ENCODE assay signal across 8 cellular contexts in genomic region chr17:37506678-37507077, GRCh38. TPM values are rescaled to one million over a fixed set of nuclear protein-coding genes. Genes with fewer than 3 reads are reported as not detected.
DNase-seq lines count a peak whose midpoint lies in the region; ATAC-seq lines count a peak whose summit lies in the region.

No MANE protein-coding gene starts in this region.

- intact Hi-C loops in activated CD4-positive, alpha-beta T cell treated with anti-CD3 and anti-CD28 coated beads, Interleukin-2, amount 10 ng/mL, durations not matched to agents 24 days and 14 days (cut with micrococcal nuclease) = no loop called here

- ATAC-seq in left lobe of liver (peak; percentile 40), GM19463 (IDR thresholded peaks at IDR 0.05; ENCODE audit: unreplicated experiment) (no peak), HG02973 (IDR thresholded peaks at IDR 0.05; ENCODE audit: unreplicated experiment) (no peak)

- no peak overlapping the region for H3K27ac Mint-ChIP-seq in activated CD4-positive, alpha-beta T cell treated with anti-CD3 and anti-CD28 coated beads, Interleukin-2, amount 10 ng/mL, durations not matched to agents 24 days and 14 days

- no peaks in the 10 kb centered on the region for H3K9me3 Mint-ChIP-seq in activated CD4-positive, alpha-beta T cell treated with anti-CD3 and anti-CD28 coated beads, Interleukin-2, amount 10 ng/mL, durations not matched to agents 24 days and 14 days

- H3K4me3 Mint-ChIP-seq in activated CD4-positive, alpha-beta T cell treated with anti-CD3 and anti-CD28 coated beads, Interleukin-2, amount 10 ng/mL, durations not matched to agents 24 days and 14 days = no peak overlapping the region

- H3K4me1 Mint-ChIP-seq in activated CD4-positive, alpha-beta T cell treated with anti-CD3 and anti-CD28 coated beads, Interleukin-2, amount 10 ng/mL, durations not matched to agents 24 days and 14 days = peaks cover 12% of the 10 kb centered on the region

- H3K27me3 Mint-ChIP-seq in activated CD4-positive, alpha-beta T cell treated with anti-CD3 and anti-CD28 coated beads, Interleukin-2, amount 10 ng/mL, durations not matched to agents 24 days and 14 days = no peaks in the 10 kb centered on the region

- peak; percentile 73 for DNase-seq in activated CD4-positive, alpha-beta T cell treated with anti-CD3 and anti-CD28 coated beads, Interleukin-2, amount 10 ng/mL, durations not matched to agents 24 days and 14 days
- no peak for DNase-seq in activated CD4-positive, alpha-beta T cell treated with anti-CD3 and anti-CD28 coated beads, Interleukin-2, amount 50 U/mL, for 1 hour
- DNase-seq in NCI-H226 (peak; percentile 16), astrocyte of the hippocampus (ENCODE audit: low read depth, low spot score) (peak; percentile 49), left lobe of liver (ENCODE audit: low spot score) (no peak)
- no peak for DNase-seq in stimulated activated naive CD4-positive, alpha-beta T cell (lab: John Stamatoyannopoulos, UW)

- H3K36me3 Mint-ChIP-seq in activated CD4-positive, alpha-beta T cell treated with anti-CD3 and anti-CD28 coated beads, Interleukin-2, amount 10 ng/mL, durations not matched to agents 24 days and 14 days (ENCODE audit: low read depth) = peaks cover 7% of the 10 kb centered on the region

RNA-seq across cellular contexts. Expression of gene DUSP14, which starts 17.0 kb away (rescaled TPM):
- total RNA-seq in activated CD4-positive, alpha-beta T cell treated with anti-CD3 and anti-CD28 coated beads, Interleukin-2, amount 10 ng/mL, durations not matched to agents 24 days and 14 days = 18.7 and 20.2 TPM in 2 replicates
- total RNA-seq in left lobe of liver = 10.6 TPM

Comparison
In these comparisons a context has a peak if more than half of its experiments do, and no peak if none do; other contexts are left out.
1. DNase-seq: peak in activated CD4-positive, alpha-beta T cell treated with anti-CD3 and anti-CD28 coated beads, Interleukin-2, amount 10 ng/mL, durations not matched to agents 24 days and 14 days (single experiment), NCI-H226 (single experiment) and astrocyte of the hippocampus (single experiment); none in activated CD4-positive, alpha-beta T cell treated with anti-CD3 and anti-CD28 coated beads, Interleukin-2, amount 50 U/mL, for 1 hour (single experiment), left lobe of liver (single experiment) and stimulated activated naive CD4-positive, alpha-beta T cell (0 of 6).